Comparison of ENCODE assay signal across 8 cellular contexts in genomic region chr2:230219419-230220331, GRCh38. TPM values are rescaled to one million over a fixed set of nuclear protein-coding genes. Genes with fewer than 3 reads are reported as not detected.
DNase-seq lines count a peak whose midpoint lies in the region; ATAC-seq and TF ChIP-seq lines count a peak whose summit lies in the region.

Gene SP110 (minus strand): TSS chr2:230219984. CDS start chr2:230216927, 3,057 bp downstream.

- H3K36me3 ChIP-seq in BJ (ENCODE audit: control insufficient read depth, insufficient read depth, low read length) (peaks cover 1% of the 10 kb centered on the region), RWPE2 (ENCODE audit: low read depth) (peaks cover 13% of the 10 kb centered on the region), neutrophil (peaks cover 28% of the 10 kb centered on the region)

- CTCF ChIA-PET in BJ (lab: Yijun Ruan, JAX), result no interaction called here

- H3K27ac ChIP-seq in RWPE2 (ENCODE audit: poor library complexity, severe bottlenecking), result peak within 1 kb of the TSS; percentile 72
- H3K27ac ChIP-seq in neutrophil, result peak within 1 kb of the TSS; percentile 92

- H3K27me3 ChIP-seq in BJ (ENCODE audit: control insufficient read depth, insufficient read depth, low read length) (no peaks in the 10 kb centered on the region), RWPE2 (ENCODE audit: insufficient read depth, poor library complexity, severe bottlenecking) (no peaks in the 10 kb centered on the region), neutrophil (no peaks in the 10 kb centered on the region)

- H3K9me3 ChIP-seq in RWPE2 (ENCODE audit: severe bottlenecking), result no peaks in the 10 kb centered on the region
- no peaks in the 10 kb centered on the region for H3K9me3 ChIP-seq in neutrophil

- ATAC-seq in HG03442 (IDR thresholded peaks at IDR 0.05; ENCODE audit: unreplicated experiment) (peak; percentile 70), RWPE2 (ENCODE audit: low read depth) (peak; percentile 97)

- TF ChIP-seq CTCF in BJ (IDR thresholded peaks at IDR 0.05; ENCODE audit: insufficient read depth, low read depth, low read length) (no peak), RWPE2 (IDR thresholded peaks at IDR 0.05; ENCODE audit: poor library complexity, severe bottlenecking) (no peak), neutrophil (IDR thresholded peaks at IDR 0.05) (peak; percentile 65), subcutaneous adipose tissue (IDR thresholded peaks at IDR 0.05; ENCODE audit: low read depth) (no peak)

- POLR2A ChIA-PET in BJ (lab: Charles Lee), result no interaction called here

- H3K4me1 ChIP-seq in RWPE2 (ENCODE audit: insufficient read depth, poor library complexity, severe bottlenecking), result peaks cover 10% of the 10 kb centered on the region
- peaks cover 52 to 55% of the 10 kb centered on the region in 2 experiments for H3K4me1 ChIP-seq in neutrophil (ENCODE audit: control insufficient read depth in 1 of 2, insufficient read depth in 1 of 2, low read depth in 1 of 2, low read length in 1 of 2)

- DNase-seq in BJ (ENCODE audit: low read depth), result peak; percentile 39
- DNase-seq in RWPE2 (ENCODE audit: low spot score), result peak; percentile 90
- DNase-seq in activated gamma-delta T cell treated with anti-CD3 and anti-CD28 coated beads, Interleukin-2, amount 50 U/mL, for 16 hours (ENCODE audit: low read depth), result peak; percentile 61
- DNase-seq in foreskin melanocyte, result peak; percentile 77

- H3K4me3 ChIP-seq in BJ (ENCODE audit: low read depth, low read length) (peak within 1 kb of the TSS; percentile 66), RWPE2 (ENCODE audit: severe bottlenecking) (peak within 1 kb of the TSS; percentile 42), neutrophil (ENCODE audit: low read depth in 1 of 2, low read length in 1 of 2) (peak within 1 kb of the TSS; percentile 81 to 99)

- TF ChIP-seq POLR2A in GM19193 (IDR thresholded peaks at IDR 0.05; ENCODE audit: extremely low read depth, insufficient read depth, insufficient read length), result peak; percentile 79

RNA-seq across cellular contexts. Expression of gene SP110, which starts in this region (rescaled TPM):
- 5.4 and 6.6 TPM in 2 replicates for polyA plus RNA-seq in BJ (2011; rRNA removed)
- 7.8 and 12.3 TPM in 2 replicates for polyA minus RNA-seq in BJ (2011; rRNA and poly(A)+ RNA removed)
- 10 to 100 TPM; 20.3 to 39.6 (median 27.7) TPM for total RNA-seq in subcutaneous adipose tissue

Comparison
In these comparisons a context has a peak if more than half of its experiments do, and no peak if none do; other contexts are left out.
1. Peak in every context shown above with its lines: DNase-seq, ATAC-seq, H3K4me3 ChIP-seq and H3K27ac ChIP-seq.
2. DNase-seq: peak in every context shown above with its lines; median percentile 90 in RWPE2; 77 in foreskin melanocyte; 61 in activated gamma-delta T cell treated with anti-CD3 and anti-CD28 coated beads, Interleukin-2, amount 50 U/mL, for 16 hours; 39 in BJ.